Comparison of ENCODE assay signal across 20 cellular contexts in genomic region chr4:8314691-8315255, GRCh38. TPM values are rescaled to one million over a fixed set of nuclear protein-coding genes. Genes with fewer than 3 reads are reported as not detected.
DNase-seq lines count a peak whose midpoint lies in the region; ATAC-seq, FAIRE-seq and TF ChIP-seq lines count a peak whose summit lies in the region.
"Had no signal": no experiment of that assay in that cellular context is flagged by ENCODE, and none has a peak within 500 bp of the region (broad histone marks: within the 10 kb centered on the region; RNA-seq: fewer than 3 reads in every experiment).

No MANE protein-coding gene starts in this region.

- no TSS peak for BruUV-seq in HCT116 (replicated peaks; lab: Mats Ljungman, UMichigan)

- no peak for TF ChIP-seq RAD21 in HCT116 (IDR thresholded peaks at IDR 0.05; ENCODE audit: low read depth)

- peaks cover 10% of the 10 kb centered on the region for H3K4me1 Mint-ChIP-seq in endodermal cell
- H3K4me1 Mint-ChIP-seq in activated T-helper 2 cell treated with anti-CD3 and anti-CD28 coated beads, Interferon-gamma antibody, Interleukin-2, Interleukin-4, amounts not matched to agents 10 μg/mL and 5 μg/mL and 100 μg/mL, durations not matched to agents 14 hours and 24 hours and 36 hours (ENCODE audit: low read depth), result no peaks in the 10 kb centered on the region
- H3K4me1 Mint-ChIP-seq: CD4-positive, alpha-beta memory T cell had no signal

- peak overlapping the region; percentile 75 to 95 (median 93); a peak in 20 of 22 replicates for H3K4me2 ChIP-seq in BLaER1 treated with 17β-estradiol and CSF1 and Interleukin-3, amounts not matched to agents 10 nM and 100 nM
- H3K4me2 ChIP-seq in HCT116 (ENCODE audit: low read length), result peak overlapping the region; percentile 73; the same call in 1 of the 2 replicates

- H3K9ac ChIP-seq in BLaER1 treated with 17β-estradiol and CSF1 and Interleukin-3, amounts not matched to agents 10 nM and 100 nM, result peak overlapping the region in 3 of 11 experiments; percentile 14 to 28 (median 25); a peak in 2 of 22 replicates
- H3K9ac ChIP-seq in HCT116 (ENCODE audit: low read length), result no peak overlapping the region
- H3K9ac ChIP-seq in endodermal cell (ENCODE audit: extremely low read depth, low read length, poor library complexity, severe bottlenecking), result no peak overlapping the region

- H3K9me2 ChIP-seq in HCT116 (ENCODE audit: insufficient read depth), result no peaks in the 10 kb centered on the region

- intact Hi-C loops in HCT116 (cut with micrococcal nuclease), result no loop called here
- intact Hi-C loops in activated T-helper 2 cell treated with anti-CD3 and anti-CD28 coated beads, Interferon-gamma antibody, Interleukin-2, Interleukin-4, amounts not matched to agents 10 μg/mL and 5 μg/mL and 100 μg/mL, durations not matched to agents 14 hours and 24 hours and 36 hours (cut with micrococcal nuclease), result no loop called here

- H3K27me3 Mint-ChIP-seq in endodermal cell (ENCODE audit: insufficient read depth), result peaks cover 6% of the 10 kb centered on the region
- no peaks in the 10 kb centered on the region for H3K27me3 Mint-ChIP-seq in activated T-helper 2 cell treated with anti-CD3 and anti-CD28 coated beads, Interferon-gamma antibody, Interleukin-2, Interleukin-4, amounts not matched to agents 10 μg/mL and 5 μg/mL and 100 μg/mL, durations not matched to agents 14 hours and 24 hours and 36 hours (ENCODE audit: low read depth)

- CTCF ChIA-PET in HCT116 (lab: Charles Lee), result no interaction called here

- TF ChIP-seq CTCF in HCT116 (IDR thresholded peaks at IDR 0.05 in 2 of 3, conservative IDR thresholded peaks at IDR 0.05 in 1 of 3; ENCODE audit: borderline replicate concordance in 1 of 3, insufficient read depth in 1 of 3, low read depth in 2 of 3, low read length in 2 of 3) (no peak), endodermal cell (conservative IDR thresholded peaks at IDR 0.05) (no peak)

- H3K27ac Mint-ChIP-seq in endodermal cell, result no peak overlapping the region
- H3K27ac Mint-ChIP-seq in activated T-helper 2 cell treated with anti-CD3 and anti-CD28 coated beads, Interferon-gamma antibody, Interleukin-2, Interleukin-4, amounts not matched to agents 10 μg/mL and 5 μg/mL and 100 μg/mL, durations not matched to agents 14 hours and 24 hours and 36 hours, result no peak overlapping the region
- H3K27ac Mint-ChIP-seq: memory B cell had no signal

- WGBS in endodermal cell (ENCODE audit: insufficient coverage in 1 of 2, insufficient read length in 1 of 2), 2 experiments, result 86 to 88% methylated on average over 4 to 5 of the region's 5 CpGs

- RAD21 ChIA-PET in HCT116 (lab: Charles Lee; ENCODE audit: low non-redundant PET in 1 of 2, low total read pairs in 2 of 2, uncharacterized antibody in 2 of 2, unreplicated experiment in 2 of 2), result no interaction called here

- H3K4me3 ChIP-seq in BLaER1 treated with 17β-estradiol and CSF1 and Interleukin-3, amounts not matched to agents 10 nM and 100 nM, result no peak overlapping the region
- H3K4me3 ChIP-seq in HCT116 (replicated peaks in 1 of 2; ENCODE audit: low read depth in 1 of 2, low read length in 2 of 2), result no peak overlapping the region
- H3K4me3 ChIP-seq in endodermal cell (ENCODE audit: low read length), result no peak overlapping the region
- H3K4me3 ChIP-seq: gastroesophageal sphincter, K562, MG63, right lobe of liver, SK-N-MC had no signal

- TF ChIP-seq POLR2A in HCT116 (IDR thresholded peaks at IDR 0.05; ENCODE audit: borderline replicate concordance, extremely low read depth, insufficient read depth, insufficient read length) (no peak), GM12892 (IDR thresholded peaks at IDR 0.05; ENCODE audit: low read depth, low read length) (no peak)

- H4K20me1 ChIP-seq in BLaER1 treated with 17β-estradiol and CSF1 and Interleukin-3, amounts not matched to agents 10 nM and 100 nM, result peaks cover 0 to 11% (median 0%) of the 10 kb centered on the region in 11 experiments; a peak in 1 of 22 replicates
- no peaks in the 10 kb centered on the region for H4K20me1 ChIP-seq in HCT116 (ENCODE audit: insufficient read depth)

- H3K79me2 ChIP-seq in HCT116 (ENCODE audit: insufficient read depth, low read length), result no peaks in the 10 kb centered on the region

- no peak overlapping the region for H2AFZ ChIP-seq in HCT116 (ENCODE audit: low read depth, low read length, poor library complexity, severe bottlenecking)

- POLR2A ChIA-PET in HCT116 (lab: Charles Lee), result no interaction called here

- DNase-seq in HCT116 (ENCODE audit: low read depth, low spot score), result no peak
- DNase-seq in endodermal cell, result peak; percentile 39
- DNase-seq in stimulated activated CD8-positive, alpha-beta memory T cell treated with anti-CD3 and anti-CD28 coated beads, Interleukin-4, amount 100 ng/mL, for 48 hours, result peak; percentile 4
- no peak for DNase-seq in pons (ENCODE audit: low spot score)
- no peak for DNase-seq in GM12892 (ENCODE audit: insufficient read length)
- no peak for DNase-seq in activated T-helper 2 cell treated with anti-CD3 and anti-CD28 coated beads, Interferon-gamma antibody, Interleukin-2, Interleukin-4, amounts not matched to agents 10 μg/mL and 5 μg/mL and 100 μg/mL, durations not matched to agents 14 hours and 24 hours and 36 hours (ENCODE audit: low spot score)
- no peak for DNase-seq in stimulated activated CD4-positive, alpha-beta T cell treated with anti-CD3 and anti-CD28 coated beads, Interleukin-4, amount 100 ng/mL, for 4 hours
- DNase-seq: brain microvascular endothelial cell; CD4-positive, alpha-beta memory T cell; MG63 had no signal

- H3K9me3 Mint-ChIP-seq in endodermal cell, result peaks cover 13% of the 10 kb centered on the region
- H3K9me3 Mint-ChIP-seq in activated T-helper 2 cell treated with anti-CD3 and anti-CD28 coated beads, Interferon-gamma antibody, Interleukin-2, Interleukin-4, amounts not matched to agents 10 μg/mL and 5 μg/mL and 100 μg/mL, durations not matched to agents 14 hours and 24 hours and 36 hours, result no peaks in the 10 kb centered on the region

- H3K27me3 ChIP-seq in BLaER1 treated with 17β-estradiol and CSF1 and Interleukin-3, amounts not matched to agents 10 nM and 100 nM, result peaks cover 0 to 7% (median 0%) of the 10 kb centered on the region in 11 experiments; a peak in 2 of 22 replicates
- H3K27me3 ChIP-seq in HCT116 (ENCODE audit: insufficient read depth, low read length), result no peaks in the 10 kb centered on the region
- no peaks in the 10 kb centered on the region for H3K27me3 ChIP-seq in endodermal cell (ENCODE audit: control insufficient read depth, insufficient read depth, low read length, poor library complexity, severe bottlenecking)
- H3K27me3 ChIP-seq: brain microvascular endothelial cell, gastroesophageal sphincter, MG63, right lobe of liver had no signal

- H3K36me3 Mint-ChIP-seq in endodermal cell (ENCODE audit: low read depth), result no peaks in the 10 kb centered on the region
- no peaks in the 10 kb centered on the region for H3K36me3 Mint-ChIP-seq in activated T-helper 2 cell treated with anti-CD3 and anti-CD28 coated beads, Interferon-gamma antibody, Interleukin-2, Interleukin-4, amounts not matched to agents 10 μg/mL and 5 μg/mL and 100 μg/mL, durations not matched to agents 14 hours and 24 hours and 36 hours (ENCODE audit: low read depth)
- H3K36me3 Mint-ChIP-seq: CD4-positive, alpha-beta memory T cell; memory B cell had no signal

- H3K9me3 ChIP-seq in BLaER1 treated with 17β-estradiol and CSF1 and Interleukin-3, amounts not matched to agents 10 nM and 100 nM (replicated peaks in 1 of 11), result peaks cover 7 to 20% (median 14%) of the 10 kb centered on the region in 11 experiments; a peak in 17 of 22 replicates
- H3K9me3 ChIP-seq in HCT116 (ENCODE audit: control insufficient read depth in 1 of 2, insufficient read depth in 1 of 2, low read depth in 1 of 2, low read length in 2 of 2), result no peaks in the 10 kb centered on the region
- no peaks in the 10 kb centered on the region for H3K9me3 ChIP-seq in endodermal cell (ENCODE audit: control insufficient read depth, low read length)

- H3K27ac ChIP-seq in BLaER1 treated with 17β-estradiol and CSF1 and Interleukin-3, amounts not matched to agents 10 nM and 100 nM, result peak overlapping the region in 4 of 11 experiments; percentile 30 to 66 (median 48); a peak in 5 of 22 replicates
- H3K27ac ChIP-seq in HCT116 (ENCODE audit: low read depth, low read length), result no peak overlapping the region
- no peak overlapping the region for H3K27ac ChIP-seq in endodermal cell (ENCODE audit: low read depth, low read length)
- H3K27ac ChIP-seq: brain microvascular endothelial cell, right lobe of liver, SK-N-MC had no signal

- ATAC-seq in HCT116, result no peak
- ATAC-seq: K562 had no signal

- H3K4me3 Mint-ChIP-seq in endodermal cell, result no peak overlapping the region
- no peak overlapping the region for H3K4me3 Mint-ChIP-seq in activated T-helper 2 cell treated with anti-CD3 and anti-CD28 coated beads, Interferon-gamma antibody, Interleukin-2, Interleukin-4, amounts not matched to agents 10 μg/mL and 5 μg/mL and 100 μg/mL, durations not matched to agents 14 hours and 24 hours and 36 hours (ENCODE audit: low read depth)
- H3K4me3 Mint-ChIP-seq: CD4-positive, alpha-beta memory T cell; memory B cell had no signal

- no peak for FAIRE-seq in GM12892 (lab: Jason Lieb, UNC)
- FAIRE-seq: colon, K562, RCC 7860 had no signal

- peaks cover 41 to 72% (median 69%) of the 10 kb centered on the region in 10 experiments for H3K4me1 ChIP-seq in BLaER1 treated with 17β-estradiol and CSF1 and Interleukin-3, amounts not matched to agents 10 nM and 100 nM
- peaks cover 16 to 22% of the 10 kb centered on the region in 2 experiments for H3K4me1 ChIP-seq in HCT116 (ENCODE audit: control insufficient read depth in 1 of 2, insufficient read depth in 2 of 2, low read length in 2 of 2)
- peaks cover 12% of the 10 kb centered on the region for H3K4me1 ChIP-seq in endodermal cell (ENCODE audit: control insufficient read depth, insufficient read depth, low read length)
- H3K4me1 ChIP-seq: right lobe of liver had no signal

- H3K36me3 ChIP-seq in BLaER1 treated with 17β-estradiol and CSF1 and Interleukin-3, amounts not matched to agents 10 nM and 100 nM, result no peaks in the 10 kb centered on the region
- H3K36me3 ChIP-seq in HCT116 (ENCODE audit: control insufficient read depth in 1 of 2, insufficient read depth in 2 of 2, low read length in 2 of 2) (no peaks in the 10 kb centered on the region), endodermal cell (ENCODE audit: control insufficient read depth, insufficient read depth, low read length) (no peaks in the 10 kb centered on the region)
- H3K36me3 ChIP-seq: brain microvascular endothelial cell, gastroesophageal sphincter, MG63, right lobe of liver had no signal

TF ChIP-seq in HCT116, 20 proteins besides CTCF, POLR2A, EP300 and RAD21 (continues in another document):
- no peak for TF ChIP-seq TCF7L2 (IDR thresholded peaks at IDR 0.05; ENCODE audit: borderline replicate concordance, extremely low read depth, insufficient read depth, insufficient read length)

RNA-seq across cellular contexts. Expression of gene HTRA3, which starts 45.2 kb away (rescaled TPM):
- total RNA-seq in HCT116 (2021; ENCODE audit: unreplicated experiment) (not detected), endodermal cell (1 to 10 TPM; 3.2 to 4.6 TPM)
- polyA plus RNA-seq in HCT116 (2012), result not detected in 2 replicates
- polyA plus RNA-seq in endodermal cell (2013, experiment 1 of 2), result 1.4 TPM
- 1.6 TPM for polyA plus RNA-seq in endodermal cell (2013, experiment 2 of 2)
- polyA plus RNA-seq in GM12892 (2012; ENCODE audit: missing spikeins), result not detected
- total RNA-seq in activated T-helper 2 cell treated with anti-CD3 and anti-CD28 coated beads, Interferon-gamma antibody, Interleukin-2, Interleukin-4, amounts not matched to agents 10 μg/mL and 5 μg/mL and 100 μg/mL, durations not matched to agents 14 hours and 24 hours and 36 hours, result 0.23 TPM in 1 of 2 replicates, not detected in the other
- total RNA-seq: activated CD8-positive, alpha-beta memory T cell treated with anti-CD3 and anti-CD28 coated beads for 36 hours; CD4-positive, alpha-beta memory T cell; K562; T-helper 2 cell treated with Interferon-gamma antibody and Interleukin-4, amounts not matched to agents 100 ng/mL and 5 ng/mL, for 36 hours had no signal
- polyA plus RNA-seq: CD4-positive, alpha-beta memory T cell had no signal

Comparison
In these comparisons a context has a peak if more than half of its experiments do, and no peak if none do; other contexts are left out.
1. DNase-seq: peak in endodermal cell (single experiment) and stimulated activated CD8-positive, alpha-beta memory T cell treated with anti-CD3 and anti-CD28 coated beads, Interleukin-4, amount 100 ng/mL, for 48 hours (single experiment); none in HCT116 (single experiment), pons (single experiment), GM12892 (single experiment), activated T-helper 2 cell treated with anti-CD3 and anti-CD28 coated beads, Interferon-gamma antibody, Interleukin-2, Interleukin-4, amounts not matched to agents 10 μg/mL and 5 μg/mL and 100 μg/mL, durations not matched to agents 14 hours and 24 hours and 36 hours (single experiment) and stimulated activated CD4-positive, alpha-beta T cell treated with anti-CD3 and anti-CD28 coated beads, Interleukin-4, amount 100 ng/mL, for 4 hours (0 of 2).